ENCODE assay signal across 14 cellular contexts in genomic region chr15:92455271-92455670, GRCh38.
A peak's percentile ranks its signal among the peaks of the same experiment; 100 is the strongest.
DNase-seq lines count a peak whose midpoint lies in the region; ATAC-seq lines count a peak whose summit lies in the region.
"Had no signal": no experiment of that assay in that cellular context is flagged by ENCODE, and none has a peak within 500 bp of the region (broad histone marks: within the 10 kb centered on the region; RNA-seq: fewer than 3 reads in every experiment).

No MANE protein-coding gene starts in this region.

- DNase-seq in NCI-H82 (lab: John Stamatoyannopoulos, UW) = peak; percentile 83
- peak in 23 of 42 donors; percentile 8 to 78 (median 39) for DNase-seq in head of caudate nucleus
- peak; percentile 66 for DNase-seq in putamen (ENCODE audit: low spot score)
- DNase-seq in Kasumi-1 (lab: John Stamatoyannopoulos, UW) = no peak
- DNase-seq: 8988T; AML-193; Caco-2; Calu3; CD4-positive, alpha-beta T cell; CD8-positive, alpha-beta T cell; DMS79 treated with DMSO at 0.1 percent for 48 hours; GF-D8 had no signal

- intact Hi-C loops in head of caudate nucleus (cut with DNase I) = no loop called here

- ATAC-seq in HG03280 (IDR thresholded peaks at IDR 0.05; ENCODE audit: unreplicated experiment) = no peak
- ATAC-seq in HG02678 (IDR thresholded peaks at IDR 0.05; ENCODE audit: unreplicated experiment) = no peak
- ATAC-seq: CD8-positive, alpha-beta T cell had no signal

Comparison
In these comparisons a context has a peak if more than half of its experiments do, and no peak if none do; other contexts are left out.
1. DNase-seq: peak in NCI-H82 (single experiment), head of caudate nucleus (23 of 42) and putamen (single experiment); none in Kasumi-1 (0 of 2).